ENCODE assay signal across 6 cellular contexts in the genomic region with DNA sequence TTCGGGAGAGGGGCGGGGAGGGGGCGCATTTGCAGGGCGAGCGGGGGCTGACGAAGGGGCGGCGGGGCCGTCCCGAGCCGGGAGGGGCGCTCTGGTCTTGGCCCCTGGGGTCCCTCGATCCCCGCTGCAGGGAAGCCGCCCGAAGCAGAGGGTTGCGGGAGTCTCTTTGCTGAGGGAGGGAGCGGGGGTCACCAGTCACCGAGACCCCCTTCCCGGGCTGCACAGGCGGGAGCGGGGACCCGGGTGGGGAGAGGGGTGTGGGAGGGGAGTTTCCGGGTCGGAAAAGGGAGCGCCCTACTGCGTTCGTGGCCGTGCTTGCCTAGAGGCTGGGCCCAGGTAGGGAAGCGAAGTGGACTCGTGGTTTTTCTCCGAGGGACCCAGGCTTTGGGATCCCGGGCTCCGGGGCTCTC. TPM values are rescaled to one million over a fixed set of nuclear protein-coding genes. Genes with fewer than 3 reads are reported as not detected.
DNase-seq lines count a peak whose midpoint lies in the region; ATAC-seq and TF ChIP-seq lines count a peak whose summit lies in the region.

No MANE protein-coding gene starts in this region.

- ATAC-seq in GM21367 (IDR thresholded peaks at IDR 0.05; ENCODE audit: unreplicated experiment) (peak; percentile 19), Right ventricle myocardium superior (ENCODE audit: poor library complexity) (peak; percentile 47), HG02938 (IDR thresholded peaks at IDR 0.05; ENCODE audit: unreplicated experiment) (no peak)

- intact Hi-C loops in Right ventricle myocardium superior (cut with DNase I) (no loop called here), thyroid gland (cut with DNase I) (no loop called here)

- WGBS in thyroid gland, 2 donors: 2 to 4% methylated on average over 9 to 11 of the region's 34 CpGs

- TF ChIP-seq POLR2A in NB4 (IDR thresholded peaks at IDR 0.05; ENCODE audit: extremely low read depth, insufficient read length) (no peak), thyroid gland (IDR thresholded peaks at IDR 0.05) (no peak)

- H3K36me3 ChIP-seq in thyroid gland: peaks cover 10 to 14% of the 10 kb centered on the region in 2 donors

- no peaks in the 10 kb centered on the region for H3K9me3 ChIP-seq in thyroid gland

- H3K27me3 ChIP-seq in thyroid gland: no peaks in the 10 kb centered on the region

- TF ChIP-seq CTCF in NB4 (IDR thresholded peaks at IDR 0.05; ENCODE audit: low read depth, low read length) (no peak), thyroid gland (IDR thresholded peaks at IDR 0.05) (no peak)

- peak overlapping the region in 1 of 3 donors; percentile 9 for H3K27ac ChIP-seq in thyroid gland

- H3K4me1 ChIP-seq in thyroid gland: peaks cover 7 to 8% of the 10 kb centered on the region in 2 donors

- H3K4me3 ChIP-seq in NB4 (ENCODE audit: low read depth, low read length): peak overlapping the region; percentile 69
- H3K4me3 ChIP-seq in thyroid gland (replicated peaks in 1 of 3): peak overlapping the region; percentile 63 to 94 (median 74)

- DNase-seq in NB4 (ENCODE audit: low read depth): no peak
- no peak for DNase-seq in Right ventricle myocardium superior
- DNase-seq in thyroid gland: peak in 1 of 2 donors; percentile 8
- DNase-seq in NCI-H345 (lab: John Stamatoyannopoulos, UW): no peak

RNA-seq across cellular contexts. Expression of a gene that starts 0.4 kb away (rescaled TPM):
- total RNA-seq in Right ventricle myocardium superior (14.1 TPM), thyroid gland (10 to 100 TPM; 29.0 to 59.6 (median 41.3) TPM)

RNA-seq across cellular contexts. Expression of a gene that starts 10.7 kb away (rescaled TPM):
- total RNA-seq in Right ventricle myocardium superior (not detected), thyroid gland (1 to 10 TPM in 2 of 4 donors, not detected in 2; 1.3 to 2.3 TPM)

RNA-seq across cellular contexts. Expression of a gene that starts 25.4 kb away (rescaled TPM):
- total RNA-seq in Right ventricle myocardium superior (not detected), thyroid gland (1 to 10 TPM in 1 of 4 donors, under 1 TPM in 1, not detected in 2; 0.29 to 1.4 TPM)

RNA-seq across cellular contexts. Expression of a gene that starts 27.8 kb away (rescaled TPM):
- total RNA-seq in Right ventricle myocardium superior: 1.6 TPM
- total RNA-seq in thyroid gland: 10 to 100 TPM in 1 of 4 donors, 1 to 10 TPM in 3; 4.7 to 18.6 (median 7.6) TPM

RNA-seq across cellular contexts. Expression of a gene that starts 46.1 kb away (rescaled TPM):
- total RNA-seq in Right ventricle myocardium superior: not detected
- not detected for total RNA-seq in thyroid gland
